ENCODE assay signal across 14 cellular contexts in the genomic region with DNA sequence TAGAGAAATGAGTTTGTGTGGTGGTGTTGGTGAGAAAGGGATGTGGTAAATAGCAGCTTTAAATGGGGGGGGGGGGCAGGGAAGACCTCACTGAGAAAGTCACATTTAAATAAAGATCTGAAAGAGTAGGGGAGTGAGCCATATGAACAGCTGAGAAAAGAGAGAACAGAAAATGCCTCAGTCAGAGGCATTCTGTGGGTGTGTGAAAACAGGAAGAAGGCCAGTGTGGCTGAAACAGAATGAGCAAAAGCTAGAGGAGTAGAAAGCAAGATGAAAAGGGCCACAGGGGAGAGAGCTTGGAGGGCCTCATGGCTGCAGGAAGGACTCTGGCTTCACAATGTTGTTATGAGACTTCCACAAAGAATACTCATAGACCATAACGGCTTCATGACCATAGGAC.
DNase-seq lines count a peak whose midpoint lies in the region; ATAC-seq and TF ChIP-seq lines count a peak whose summit lies in the region.
"Had no signal": no experiment of that assay in that cellular context is flagged by ENCODE, and none has a peak within 500 bp of the region (broad histone marks: within the 10 kb centered on the region; RNA-seq: fewer than 3 reads in every experiment).

No MANE protein-coding gene starts in this region.

- no peaks in the 10 kb centered on the region for H3K36me3 Mint-ChIP-seq in CD8-positive, alpha-beta memory T cell
- H3K36me3 Mint-ChIP-seq: activated CD4-positive, alpha-beta memory T cell treated with anti-CD3 and anti-CD28 coated beads for 36 hours; CD4-positive, alpha-beta memory T cell; memory B cell had no signal

- H3K4me3 Mint-ChIP-seq in CD8-positive, alpha-beta memory T cell = no peak overlapping the region
- H3K4me3 Mint-ChIP-seq: activated CD4-positive, alpha-beta memory T cell treated with anti-CD3 and anti-CD28 coated beads for 36 hours; CD4-positive, alpha-beta memory T cell; memory B cell had no signal

- POLR2A ChIA-PET in CD8-positive, alpha-beta memory T cell (lab: Charles Lee) = no interaction called here

- H3K27me3 ChIP-seq in CD8-positive, alpha-beta memory T cell (ENCODE audit: insufficient read depth, low read length, poor library complexity, severe bottlenecking) = no peaks in the 10 kb centered on the region
- H3K27me3 ChIP-seq in ascending aorta = no peaks in the 10 kb centered on the region

- H3K4me1 Mint-ChIP-seq in CD8-positive, alpha-beta memory T cell = no peaks in the 10 kb centered on the region
- H3K4me1 Mint-ChIP-seq: CD4-positive, alpha-beta memory T cell; memory B cell had no signal

- TF ChIP-seq CTCF in GM20000 (IDR thresholded peaks at IDR 0.05; ENCODE audit: extremely low read depth, missing control alignments) (no peak), ascending aorta (IDR thresholded peaks at IDR 0.05) (no peak)

- peak; percentile 99 for ATAC-seq in GM18499 (IDR thresholded peaks at IDR 0.05; ENCODE audit: insufficient read depth, unreplicated experiment)
- ATAC-seq in HG03045 (IDR thresholded peaks at IDR 0.05; ENCODE audit: unreplicated experiment) = peak; percentile 100

- H3K27ac Mint-ChIP-seq in CD8-positive, alpha-beta memory T cell = no peak overlapping the region
- H3K27ac Mint-ChIP-seq: activated CD4-positive, alpha-beta memory T cell treated with anti-CD3 and anti-CD28 coated beads for 36 hours; CD4-positive, alpha-beta memory T cell; memory B cell had no signal

- H3K4me1 ChIP-seq in CD8-positive, alpha-beta memory T cell (ENCODE audit: insufficient read depth, low read length) = no peaks in the 10 kb centered on the region
- no peaks in the 10 kb centered on the region for H3K4me1 ChIP-seq in ascending aorta

- no peaks in the 10 kb centered on the region for H3K36me3 ChIP-seq in CD8-positive, alpha-beta memory T cell (ENCODE audit: insufficient read depth, low read length)
- no peaks in the 10 kb centered on the region for H3K36me3 ChIP-seq in ascending aorta
- H3K36me3 ChIP-seq: thoracic aorta had no signal

- CTCF ChIA-PET in CD8-positive, alpha-beta memory T cell (lab: Charles Lee) = no interaction called here

- H3K4me3 ChIP-seq in CD8-positive, alpha-beta memory T cell (ENCODE audit: low read length) = no peak overlapping the region
- H3K4me3 ChIP-seq in ascending aorta = no peak overlapping the region
- H3K4me3 ChIP-seq: thoracic aorta had no signal

- intact Hi-C loops in ascending aorta (cut with DNase I) = no loop called here

- no peaks in the 10 kb centered on the region for H3K27me3 Mint-ChIP-seq in CD8-positive, alpha-beta memory T cell
- H3K27me3 Mint-ChIP-seq: activated CD4-positive, alpha-beta memory T cell treated with anti-CD3 and anti-CD28 coated beads for 36 hours; CD4-positive, alpha-beta memory T cell; memory B cell had no signal

- H3K9me3 ChIP-seq in CD8-positive, alpha-beta memory T cell (ENCODE audit: low read length) = no peaks in the 10 kb centered on the region
- H3K9me3 ChIP-seq in ascending aorta = no peaks in the 10 kb centered on the region
- H3K9me3 ChIP-seq: thoracic aorta had no signal

- H3K27ac ChIP-seq in CD8-positive, alpha-beta memory T cell (ENCODE audit: low read depth, low read length) = no peak overlapping the region
- no peak overlapping the region for H3K27ac ChIP-seq in ascending aorta
- H3K27ac ChIP-seq: thoracic aorta had no signal

- DNase-seq in GM20000 (ENCODE audit: low spot score) (peak; percentile 58), OCI-M1 (lab: John Stamatoyannopoulos, UW) (peak; percentile 40), ascending aorta (ENCODE audit: low spot score in 2 of 2) (no peak), NCI-H146 treated with DMSO at 0.1 percent for 48 hours (lab: John Stamatoyannopoulos, UW; ENCODE audit: unreplicated experiment) (no peak), CD1c-positive myeloid dendritic cell (ENCODE audit: extremely low spot score) (no peak)
- DNase-seq in CD8-positive, alpha-beta memory T cell = no peak
- DNase-seq: activated CD4-positive, alpha-beta memory T cell treated with anti-CD3 and anti-CD28 coated beads for 36 hours; CD4-positive, alpha-beta memory T cell; GOT3; NCI-H1105 treated with DMSO at 0.1 percent for 48 hours had no signal

- peaks cover 0 to 7% (median 5%) of the 10 kb centered on the region in 5 donors for H3K9me3 Mint-ChIP-seq in CD8-positive, alpha-beta memory T cell
- H3K9me3 Mint-ChIP-seq: activated CD4-positive, alpha-beta memory T cell treated with anti-CD3 and anti-CD28 coated beads for 36 hours; memory B cell had no signal

Comparison
In these comparisons a context has a peak if more than half of its experiments do, and no peak if none do; other contexts are left out.
1. DNase-seq: peak in GM20000 (single experiment) and OCI-M1 (single experiment); none in CD8-positive, alpha-beta memory T cell (0 of 5), ascending aorta (0 of 2), NCI-H146 treated with DMSO at 0.1 percent for 48 hours (single experiment) and CD1c-positive myeloid dendritic cell (single experiment).